ENCODE assay signal across 17 cellular contexts in genomic region chr10:132401396-132402168, GRCh38. TPM values are rescaled to one million over a fixed set of nuclear protein-coding genes. Genes with fewer than 3 reads are reported as not detected.
DNase-seq lines count a peak whose midpoint lies in the region; ATAC-seq and TF ChIP-seq lines count a peak whose summit lies in the region.
"Had no signal": no experiment of that assay in that cellular context is flagged by ENCODE, and none has a peak within 500 bp of the region (broad histone marks: within the 10 kb centered on the region; RNA-seq: fewer than 3 reads in every experiment).

No MANE protein-coding gene starts in this region.

- H3K36me3 ChIP-seq in left ventricle myocardium inferior (peaks cover 19% of the 10 kb centered on the region), neutrophil (peaks cover 20% of the 10 kb centered on the region), urinary bladder (ENCODE audit: insufficient read depth) (peaks cover 5% of the 10 kb centered on the region)

- intact Hi-C loops in left ventricle myocardium inferior (cut with micrococcal nuclease): no loop called here

- H3K9me3 ChIP-seq in left ventricle myocardium inferior (replicated peaks) (no peaks in the 10 kb centered on the region), neutrophil (no peaks in the 10 kb centered on the region)

- no peak for TF ChIP-seq CTCF in left ventricle myocardium inferior (IDR thresholded peaks at IDR 0.05; ENCODE audit: borderline replicate concordance)
- TF ChIP-seq CTCF in neutrophil (IDR thresholded peaks at IDR 0.05): no peak

- 85% methylated on average over 20 of the region's 20 CpGs for WGBS in urinary bladder

- H3K27ac ChIP-seq in angular gyrus (ENCODE audit: low read depth, low read length): peak overlapping the region; percentile 45
- peak overlapping the region; percentile 83 for H3K27ac ChIP-seq in left ventricle myocardium inferior (replicated peaks)
- H3K27ac ChIP-seq in neutrophil: peak overlapping the region; percentile 18
- H3K27ac ChIP-seq in urinary bladder (ENCODE audit: low read depth): peak overlapping the region; percentile 89
- H3K27ac ChIP-seq: brain microvascular endothelial cell, GM23248, PC-9 had no signal

- peak; percentile 33 for DNase-seq in left ventricle myocardium inferior
- no peak for DNase-seq in stimulated activated CD8-positive, alpha-beta memory T cell treated with anti-CD3 and anti-CD28 coated beads, Interleukin-4, amount 100 ng/mL, for 48 hours
- no peak for DNase-seq in NCI-H1417 treated with DMSO at 0.1 percent for 48 hours (lab: John Stamatoyannopoulos, UW)
- DNase-seq: activated CD4-positive, alpha-beta T cell treated with anti-CD3 and anti-CD28 coated beads, Interleukin-2, amount 50 U/mL, for 1 hour; brain microvascular endothelial cell; Calu3; GM23248; hippocampal formation; NCI-H2081; NCI-H748 treated with DMSO at 0.1 percent for 48 hours; PC-9 had no signal

- H3K27me3 ChIP-seq in left ventricle myocardium inferior (ENCODE audit: low read depth) (no peaks in the 10 kb centered on the region), neutrophil (no peaks in the 10 kb centered on the region)
- H3K27me3 ChIP-seq: brain microvascular endothelial cell had no signal

- H3K4me1 ChIP-seq in left ventricle myocardium inferior (peaks cover 54% of the 10 kb centered on the region), neutrophil (ENCODE audit: control insufficient read depth in 1 of 2, insufficient read depth in 1 of 2, low read depth in 1 of 2, low read length in 1 of 2) (peaks cover 41 to 52% of the 10 kb centered on the region in 2 experiments), urinary bladder (ENCODE audit: insufficient read depth) (no peaks in the 10 kb centered on the region)

- no peak overlapping the region for H3K4me3 ChIP-seq in left ventricle myocardium inferior
- H3K4me3 ChIP-seq in neutrophil (ENCODE audit: low read depth in 1 of 2, low read length in 1 of 2): no peak overlapping the region
- no peak overlapping the region for H3K4me3 ChIP-seq in urinary bladder (ENCODE audit: low read depth, low read length)
- H3K4me3 ChIP-seq: GM23248, PC-9 had no signal

- no peak for ATAC-seq in HG02759 (IDR thresholded peaks at IDR 0.05; ENCODE audit: unreplicated experiment)
- ATAC-seq: activated naive CD4-positive, alpha-beta T cell treated with anti-CD3 and anti-CD28 coated beads, Interleukin-2, amount 50 U/mL, for 72 hours; SK-N-SH treated with all-trans-retinoic acid at 6 μM for 48 hours had no signal

RNA-seq across cellular contexts. Expression of gene PWWP2B, which starts 4.6 kb away (rescaled TPM):
- total RNA-seq in left ventricle myocardium inferior: 17.2 TPM
- 6.8 TPM for total RNA-seq in urinary bladder
- 16.6 TPM for polyA plus RNA-seq in urinary bladder

Comparison
In these comparisons a context has a peak if more than half of its experiments do, and no peak if none do; other contexts are left out.
1. H3K27ac ChIP-seq: peak in every context shown above with its lines; median percentile 89 in urinary bladder; 83 in left ventricle myocardium inferior; 45 in angular gyrus; 18 in neutrophil.